Comparison of ENCODE assay signal across 1 cellular context in the genomic region with DNA sequence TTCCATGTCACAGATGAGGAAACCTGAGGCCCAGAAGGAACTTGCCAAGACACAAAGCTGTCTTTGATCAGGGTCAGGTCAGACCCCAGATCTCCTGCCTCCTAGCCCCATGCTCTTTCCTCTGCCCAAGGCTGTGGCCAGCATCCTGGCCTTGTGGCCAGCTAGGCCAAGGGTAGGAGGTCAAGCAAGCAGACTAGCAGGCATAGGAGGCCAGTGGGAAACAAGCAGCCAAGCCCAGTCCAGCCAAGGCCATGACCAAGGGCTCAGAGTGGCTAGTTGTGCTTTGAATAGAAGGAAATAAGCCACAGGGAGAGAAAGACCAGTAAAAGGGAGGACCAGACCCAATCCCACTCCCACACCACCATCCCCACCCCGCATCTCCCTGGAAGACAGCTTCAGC.
TF ChIP-seq lines count a peak whose summit lies in the region.

No MANE protein-coding gene starts in this region.

TF ChIP-seq in liver, 16 proteins besides CTCF, POLR2A, EP300 and RAD21 (continued from another document):
- no peak for TF ChIP-seq REST (IDR thresholded peaks at IDR 0.05)
- TF ChIP-seq SP1 (IDR thresholded peaks at IDR 0.05): no peak
